1 cellular context compared by ENCODE assay signal in the genomic region with DNA sequence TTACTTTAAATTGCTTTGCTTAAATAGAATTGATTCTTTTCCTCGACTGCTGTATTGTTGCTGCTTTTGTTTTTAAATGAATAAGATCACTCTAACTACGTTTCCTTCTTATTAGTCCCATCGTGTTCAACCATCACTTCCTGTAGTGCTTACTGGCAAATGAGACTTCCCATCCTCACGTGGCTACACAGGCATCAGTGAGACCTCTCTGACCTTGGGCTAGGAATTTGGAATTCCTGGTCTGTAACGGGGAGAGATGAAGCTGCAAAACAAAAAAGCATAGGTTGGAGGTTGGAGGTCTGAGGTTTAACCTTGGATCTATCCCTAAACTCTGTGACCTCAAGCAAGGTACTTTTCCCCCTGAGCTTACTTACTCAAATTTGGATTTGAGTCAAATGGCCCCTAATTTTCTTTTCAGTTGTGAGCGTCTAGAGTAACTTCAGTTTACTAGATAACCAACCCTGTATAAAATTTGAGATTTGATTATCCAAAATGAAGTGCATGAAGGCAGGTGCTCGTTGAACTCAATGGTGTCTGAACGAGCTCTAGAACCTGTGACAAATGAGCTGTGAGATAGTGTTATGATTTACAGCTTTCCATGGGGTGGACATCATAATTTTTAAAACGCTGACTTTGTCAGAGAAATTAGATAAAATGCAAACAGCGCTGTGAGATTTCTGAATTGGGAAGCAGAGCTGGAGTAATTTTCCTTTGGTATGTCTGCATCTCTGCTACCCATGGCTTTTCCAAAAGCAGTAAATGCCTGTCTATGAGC.
TF ChIP-seq lines count a peak whose summit lies in the region.

No MANE protein-coding gene starts in this region.

TF ChIP-seq in K562, 482 proteins besides CTCF, POLR2A, EP300 and RAD21 (continued from another document):
- TF ChIP-seq, protein P1, sequence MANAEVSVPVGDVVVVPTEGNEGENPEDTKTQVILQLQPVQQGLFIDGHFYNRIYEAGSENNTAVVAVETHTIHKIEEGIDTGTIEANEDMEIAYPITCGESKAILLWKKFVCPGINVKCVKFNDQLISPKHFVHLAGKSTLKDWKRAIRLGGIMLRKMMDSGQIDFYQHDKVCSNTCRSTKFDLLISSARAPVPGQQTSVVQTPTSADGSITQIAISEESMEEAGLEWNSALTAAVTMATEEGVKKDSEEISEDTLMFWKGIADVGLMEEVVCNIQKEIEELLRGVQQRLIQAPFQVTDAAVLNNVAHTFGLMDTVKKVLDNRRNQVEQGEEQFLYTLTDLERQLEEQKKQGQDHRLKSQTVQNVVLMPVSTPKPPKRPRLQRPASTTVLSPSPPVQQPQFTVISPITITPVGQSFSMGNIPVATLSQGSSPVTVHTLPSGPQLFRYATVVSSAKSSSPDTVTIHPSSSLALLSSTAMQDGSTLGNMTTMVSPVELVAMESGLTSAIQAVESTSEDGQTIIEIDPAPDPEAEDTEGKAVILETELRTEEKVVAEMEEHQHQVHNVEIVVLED (CRISPR knock-in tag; IDR thresholded peaks at IDR 0.05) = no peak
- no peak for TF ChIP-seq MEF2D (tag; conservative IDR thresholded peaks at IDR 0.05; ENCODE audit: low read depth)
- no peak for TF ChIP-seq BCL6 (CRISPR knock-in tag; IDR thresholded peaks at IDR 0.05)
- TF ChIP-seq, protein P2, sequence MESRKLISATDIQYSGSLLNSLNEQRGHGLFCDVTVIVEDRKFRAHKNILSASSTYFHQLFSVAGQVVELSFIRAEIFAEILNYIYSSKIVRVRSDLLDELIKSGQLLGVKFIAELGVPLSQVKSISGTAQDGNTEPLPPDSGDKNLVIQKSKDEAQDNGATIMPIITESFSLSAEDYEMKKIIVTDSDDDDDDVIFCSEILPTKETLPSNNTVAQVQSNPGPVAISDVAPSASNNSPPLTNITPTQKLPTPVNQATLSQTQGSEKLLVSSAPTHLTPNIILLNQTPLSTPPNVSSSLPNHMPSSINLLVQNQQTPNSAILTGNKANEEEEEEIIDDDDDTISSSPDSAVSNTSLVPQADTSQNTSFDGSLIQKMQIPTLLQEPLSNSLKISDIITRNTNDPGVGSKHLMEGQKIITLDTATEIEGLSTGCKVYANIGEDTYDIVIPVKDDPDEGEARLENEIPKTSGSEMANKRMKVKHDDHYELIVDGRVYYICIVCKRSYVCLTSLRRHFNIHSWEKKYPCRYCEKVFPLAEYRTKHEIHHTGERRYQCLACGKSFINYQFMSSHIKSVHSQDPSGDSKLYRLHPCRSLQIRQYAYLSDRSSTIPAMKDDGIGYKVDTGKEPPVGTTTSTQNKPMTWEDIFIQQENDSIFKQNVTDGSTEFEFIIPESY (CRISPR knock-in tag; IDR thresholded peaks at IDR 0.05) = no peak
- peak; percentile 83 for TF ChIP-seq MEIS2 (IDR thresholded peaks at IDR 0.05; ENCODE audit: partially characterized antibody)
- TF ChIP-seq PKNOX1 (IDR thresholded peaks at IDR 0.05) = peak; percentile 70
- TF ChIP-seq ZNF263 (CRISPR knock-in tag; IDR thresholded peaks at IDR 0.05; ENCODE audit: borderline replicate concordance) = no peak
- TF ChIP-seq NEUROD1 (IDR thresholded peaks at IDR 0.05; ENCODE audit: borderline replicate concordance, low read depth, low read length, partially characterized antibody) = no peak
- no peak for TF ChIP-seq PYGO2 (tag; IDR thresholded peaks at IDR 0.05)
- TF ChIP-seq ZNF121 (CRISPR knock-in tag; conservative IDR thresholded peaks at IDR 0.05) = no peak
